9 cellular contexts compared by ENCODE assay signal in genomic region chr18:62324355-62324828, GRCh38. TPM values are rescaled to one million over a fixed set of nuclear protein-coding genes. Genes with fewer than 3 reads are reported as not detected.
A peak's percentile ranks its signal among the peaks of the same experiment; 100 is the strongest.
DNase-seq lines count a peak whose midpoint lies in the region; ATAC-seq and TF ChIP-seq lines count a peak whose summit lies in the region.
"Had no signal": no experiment of that assay in that cellular context is flagged by ENCODE, and none has a peak within 500 bp of the region (broad histone marks: within the 10 kb centered on the region; RNA-seq: fewer than 3 reads in every experiment).

No MANE protein-coding gene starts in this region.

- intact Hi-C loops in HCT116 (cut with micrococcal nuclease), result no loop called here
- intact Hi-C loops in PC-3 (cut with micrococcal nuclease), result no loop called here
- intact Hi-C loops in psoas muscle (cut with DNase I), result loop anchor here in 1 of 2 donors (10.0 kb wide), 2 partner anchors 200 to 260 kb away; partner anchors contain the start of gene ZCCHC2
- intact Hi-C loops in aorta (cut with DNase I), result no loop called here

- H3K4me2 ChIP-seq in HCT116 (ENCODE audit: low read length) (peak overlapping the region; percentile 74), PC-3 (ENCODE audit: low read length) (peak overlapping the region; percentile 80)
- H3K4me2 ChIP-seq: smooth muscle cell had no signal

- peaks cover 29% of the 10 kb centered on the region; the same call in 1 of the 2 replicates for H3K27me3 ChIP-seq in HCT116 (ENCODE audit: insufficient read depth, low read length)
- H3K27me3 ChIP-seq in PC-3 (ENCODE audit: low read length), result no peaks in the 10 kb centered on the region
- no peaks in the 10 kb centered on the region for H3K27me3 ChIP-seq in endodermal cell (ENCODE audit: control insufficient read depth, insufficient read depth, low read length, poor library complexity, severe bottlenecking)
- H3K27me3 ChIP-seq in psoas muscle (ENCODE audit: insufficient read depth in 3 of 3, low read length in 2 of 3), result peaks cover 4 to 77% (median 25%) of the 10 kb centered on the region in 3 donors
- H3K27me3 ChIP-seq in aorta (ENCODE audit: control insufficient read depth in 1 of 2, insufficient read depth in 2 of 2, low read length in 1 of 2), result no peaks in the 10 kb centered on the region

- peak overlapping the region; percentile 54 for H3K27ac Mint-ChIP-seq in endodermal cell

- peaks cover 47% of the 10 kb centered on the region for H3K4me1 Mint-ChIP-seq in endodermal cell

- H3K4me1 ChIP-seq in HCT116 (ENCODE audit: control insufficient read depth in 1 of 2, insufficient read depth in 2 of 2, low read length in 2 of 2), result peaks cover 5 to 12% of the 10 kb centered on the region in 2 experiments; a peak in 2 of 4 replicates
- H3K4me1 ChIP-seq in PC-3 (ENCODE audit: insufficient read depth, low read length), result peaks cover 29% of the 10 kb centered on the region
- peaks cover 16% of the 10 kb centered on the region for H3K4me1 ChIP-seq in endodermal cell (ENCODE audit: control insufficient read depth, insufficient read depth, low read length)
- H3K4me1 ChIP-seq in psoas muscle, result peaks cover 17% of the 10 kb centered on the region
- no peaks in the 10 kb centered on the region for H3K4me1 ChIP-seq in aorta (ENCODE audit: control insufficient read depth in 1 of 2, insufficient read depth in 2 of 2, low read length in 2 of 2)

- DNase-seq in HCT116 (ENCODE audit: low read depth, low spot score) (no peak), PC-3 (no peak), endodermal cell (peak; percentile 67), psoas muscle (no peak), CD1c-positive myeloid dendritic cell (ENCODE audit: extremely low spot score) (no peak), aorta (no peak), GM19240 (ENCODE audit: insufficient read length, low spot score) (no peak)

- no peak for TF ChIP-seq POLR2A in HCT116 (IDR thresholded peaks at IDR 0.05; ENCODE audit: borderline replicate concordance, extremely low read depth, insufficient read depth, insufficient read length)

- H3K9ac ChIP-seq in HCT116 (ENCODE audit: low read length), result no peak overlapping the region
- H3K9ac ChIP-seq in PC-3 (ENCODE audit: low read length), result no peak overlapping the region
- H3K9ac ChIP-seq in endodermal cell (ENCODE audit: extremely low read depth, low read length, poor library complexity, severe bottlenecking), result no peak overlapping the region

- H3F3A ChIP-seq in PC-3 (ENCODE audit: low read length, unreplicated experiment), result peaks cover 2% of the 10 kb centered on the region

- H3K36me3 ChIP-seq in HCT116 (ENCODE audit: control insufficient read depth in 1 of 2, insufficient read depth in 2 of 2, low read length in 2 of 2) (no peaks in the 10 kb centered on the region), PC-3 (ENCODE audit: low read depth, low read length) (no peaks in the 10 kb centered on the region), endodermal cell (ENCODE audit: control insufficient read depth, insufficient read depth, low read length) (no peaks in the 10 kb centered on the region), psoas muscle (ENCODE audit: insufficient read depth in 1 of 2, low read depth in 1 of 2) (no peaks in the 10 kb centered on the region), aorta (ENCODE audit: control insufficient read depth in 1 of 2, insufficient read depth in 2 of 2, low read length in 1 of 2) (no peaks in the 10 kb centered on the region)

- H3K4me3 ChIP-seq in HCT116 (replicated peaks in 1 of 2; ENCODE audit: low read depth in 1 of 2, low read length in 2 of 2), result 0 out of 4 replicates have a peak overlapping the region, but pooled peaks of 1 of the 2 experiments have one; percentile 38
- peak overlapping the region; percentile 60 for H3K4me3 ChIP-seq in PC-3 (ENCODE audit: low read length)
- H3K4me3 ChIP-seq in endodermal cell (ENCODE audit: low read length), result peak overlapping the region; percentile 64
- H3K4me3 ChIP-seq in psoas muscle, result peak overlapping the region; percentile 49
- no peak overlapping the region for H3K4me3 ChIP-seq in aorta (ENCODE audit: low read length in 2 of 2)
- H3K4me3 ChIP-seq: smooth muscle cell had no signal

- CTCF ChIA-PET in HCT116 (lab: Charles Lee) (interaction anchor here (1.8 to 2.1 kb wide), 2 partner anchors 8 to 35 kb away, joined by 6 to 8 read pairs; no protein-coding TSS in a partner anchor), PC-3 (lab: Charles Lee) (interaction anchor here (0.6 to 1.4 kb wide), 3 partner anchors 76 to 187 kb away, joined by 3 to 4 read pairs (median 4); no protein-coding TSS in a partner anchor)

- H3K79me2 ChIP-seq in HCT116 (ENCODE audit: insufficient read depth, low read length) (no peaks in the 10 kb centered on the region), PC-3 (ENCODE audit: low read length) (peaks cover 41% of the 10 kb centered on the region)

- no peak for ATAC-seq in HCT116
- ATAC-seq in PC-3, result no peak
- ATAC-seq in psoas muscle, result peak in 1 of 4 donors; percentile 21
- ATAC-seq in HG03439 (IDR thresholded peaks at IDR 0.05; ENCODE audit: unreplicated experiment), result no peak
- ATAC-seq in aorta (ENCODE audit: low FRiP score), result no peak

- TF ChIP-seq CTCF in HCT116 (IDR thresholded peaks at IDR 0.05 in 2 of 3, conservative IDR thresholded peaks at IDR 0.05 in 1 of 3; ENCODE audit: borderline replicate concordance in 1 of 3, insufficient read depth in 1 of 3, low read depth in 2 of 3, low read length in 2 of 3), result no peak
- TF ChIP-seq CTCF in PC-3 (conservative IDR thresholded peaks at IDR 0.05; ENCODE audit: low read depth, low read length), result no peak
- TF ChIP-seq CTCF in endodermal cell (conservative IDR thresholded peaks at IDR 0.05), result no peak
- TF ChIP-seq CTCF in psoas muscle (IDR thresholded peaks at IDR 0.05), result no peak

- BruUV-seq in HCT116 (replicated peaks; lab: Mats Ljungman, UMichigan) (no TSS peak), PC-3 (replicated peaks; lab: Mats Ljungman, UMichigan) (no TSS peak)

- H3K9me2 ChIP-seq in HCT116 (ENCODE audit: insufficient read depth), result no peaks in the 10 kb centered on the region
- no peaks in the 10 kb centered on the region for H3K9me2 ChIP-seq in PC-3 (replicated peaks; ENCODE audit: low read length)

- H3K27ac ChIP-seq in HCT116 (ENCODE audit: low read depth, low read length), result no peak overlapping the region
- no peak overlapping the region for H3K27ac ChIP-seq in PC-3 (ENCODE audit: low read length)
- H3K27ac ChIP-seq in endodermal cell (ENCODE audit: low read depth, low read length), result no peak overlapping the region
- no peak overlapping the region for H3K27ac ChIP-seq in psoas muscle
- no peak overlapping the region for H3K27ac ChIP-seq in aorta (ENCODE audit: low read depth in 1 of 2, low read length in 2 of 2)

- peak overlapping the region; percentile 59 for H3K4me3 Mint-ChIP-seq in endodermal cell

- peaks cover 29% of the 10 kb centered on the region for H3K27me3 Mint-ChIP-seq in endodermal cell (ENCODE audit: insufficient read depth)

- H4K20me1 ChIP-seq in HCT116 (ENCODE audit: insufficient read depth) (no peaks in the 10 kb centered on the region), PC-3 (ENCODE audit: low read length) (peaks cover 14% of the 10 kb centered on the region; the same call in 1 of the 2 replicates)

- POLR2A ChIA-PET in HCT116 (lab: Charles Lee), result no interaction called here
- POLR2A ChIA-PET in PC-3 (lab: Charles Lee; ENCODE audit: unreplicated experiment), result interaction anchor here (0.6 kb wide), 1 partner anchor 714 kb away, joined by 3 read pairs; no protein-coding TSS in a partner anchor

- RAD21 ChIA-PET in HCT116 (lab: Charles Lee; ENCODE audit: low non-redundant PET in 1 of 2, low total read pairs in 2 of 2, uncharacterized antibody in 2 of 2, unreplicated experiment in 2 of 2), result no interaction called here

- no peaks in the 10 kb centered on the region for H3K9me3 Mint-ChIP-seq in endodermal cell

- WGBS in endodermal cell (ENCODE audit: insufficient coverage in 1 of 2, insufficient read length in 1 of 2), 2 experiments, result 71 to 84% methylated on average over 9 to 10 of the region's 10 CpGs
- 38 to 46% (median 41%) methylated on average over 10 of the region's 10 CpGs for WGBS in psoas muscle, 3 donors
- 39 to 44% methylated on average over 10 of the region's 10 CpGs for WGBS in aorta, 2 donors

- H3K9me3 ChIP-seq in HCT116 (ENCODE audit: control insufficient read depth in 1 of 2, insufficient read depth in 1 of 2, low read depth in 1 of 2, low read length in 2 of 2) (no peaks in the 10 kb centered on the region), PC-3 (ENCODE audit: low read length) (no peaks in the 10 kb centered on the region), endodermal cell (ENCODE audit: control insufficient read depth, low read length) (no peaks in the 10 kb centered on the region), psoas muscle (no peaks in the 10 kb centered on the region), aorta (ENCODE audit: control insufficient read depth, low read length) (no peaks in the 10 kb centered on the region)

- TF ChIP-seq RAD21 in HCT116 (IDR thresholded peaks at IDR 0.05; ENCODE audit: low read depth), result no peak

- H2AFZ ChIP-seq in HCT116 (ENCODE audit: low read depth, low read length, poor library complexity, severe bottlenecking), result peak overlapping the region; percentile 45
- H2AFZ ChIP-seq in PC-3 (ENCODE audit: low read length), result peak overlapping the region; percentile 67; the same call in 1 of the 2 replicates

- H3K36me3 Mint-ChIP-seq in endodermal cell (ENCODE audit: low read depth), result no peaks in the 10 kb centered on the region

TF ChIP-seq in HCT116, 20 proteins besides CTCF, POLR2A, EP300 and RAD21 (continues in another document):
- TF ChIP-seq EZH2phosphoT487 (IDR thresholded peaks at IDR 0.05; ENCODE audit: borderline replicate concordance) (no peak), TCF7L2 (IDR thresholded peaks at IDR 0.05; ENCODE audit: borderline replicate concordance, extremely low read depth, insufficient read depth, insufficient read length) (no peak), ELF1 (IDR thresholded peaks at IDR 0.05; ENCODE audit: borderline replicate concordance, low read depth) (no peak)

RNA-seq across cellular contexts. Expression of gene TNFRSF11A, which starts 0.7 kb away (rescaled TPM):
- total RNA-seq in HCT116 (2021; ENCODE audit: unreplicated experiment) (3.2 TPM), PC-3 (2014; rRNA removed) (25.9 and 26.5 TPM in 2 replicates), endodermal cell (10 to 100 TPM; 13.7 to 35.6 TPM), psoas muscle (1 to 10 TPM in 2 of 4 donors, under 1 TPM in 2; 0.60 to 1.3 (median 1.0) TPM), aorta (1 to 10 TPM; 8.2 to 9.1 TPM)
- 1.4 and 2.2 TPM in 2 replicates for polyA plus RNA-seq in HCT116 (2012)
- 1.5 TPM for polyA plus RNA-seq in endodermal cell (2013, experiment 1 of 2)
- 1.7 TPM for polyA plus RNA-seq in endodermal cell (2013, experiment 2 of 2)
- polyA plus RNA-seq in psoas muscle (under 1 TPM; 0.12 to 0.23 (median 0.15) TPM), aorta (1 to 10 TPM in 1 of 2 donors, under 1 TPM in 1; 0.38 to 1.5 TPM)
- polyA plus RNA-seq: smooth muscle cell had no signal

Comparison
In these comparisons a context has a peak if more than half of its experiments do, and no peak if none do; other contexts are left out.
1. H3K4me3 ChIP-seq: peak in PC-3 (single experiment), endodermal cell (single experiment) and psoas muscle (single experiment); none in aorta (0 of 2).